Comparison of ENCODE assay signal across 8 cellular contexts in genomic region chr7:22697897-22698645, GRCh38. TPM values are rescaled to one million over a fixed set of nuclear protein-coding genes. Genes with fewer than 3 reads are reported as not detected.
DNase-seq lines count a peak whose midpoint lies in the region; ATAC-seq and FAIRE-seq lines count a peak whose summit lies in the region.

No MANE protein-coding gene starts in this region.

- POLR2A ChIA-PET in activated CD8-positive, alpha-beta T cell treated with anti-CD3 and anti-CD28 coated beads, Interleukin-2, amount 10 ng/mL, durations not matched to agents 7 days and 5 days (lab: Charles Lee): no interaction called here

- H3K4me3 Mint-ChIP-seq in CD4-positive, CD25-positive, alpha-beta regulatory T cell: peak overlapping the region in 3 of 4 donors; percentile 2 to 58 (median 11)
- H3K4me3 Mint-ChIP-seq in activated CD8-positive, alpha-beta T cell treated with anti-CD3 and anti-CD28 coated beads, Interleukin-2, amount 10 ng/mL, durations not matched to agents 7 days and 5 days: peak overlapping the region; percentile 0

- H3K27ac ChIP-seq in CD4-positive, CD25-positive, alpha-beta regulatory T cell (ENCODE audit: insufficient read depth, low read length, poor library complexity, severe bottlenecking): no peak overlapping the region

- peaks cover 20 to 32% (median 30%) of the 10 kb centered on the region in 4 donors for H3K4me1 Mint-ChIP-seq in CD4-positive, CD25-positive, alpha-beta regulatory T cell
- peaks cover 80% of the 10 kb centered on the region for H3K4me1 Mint-ChIP-seq in activated CD8-positive, alpha-beta T cell treated with anti-CD3 and anti-CD28 coated beads, Interleukin-2, amount 10 ng/mL, durations not matched to agents 7 days and 5 days (ENCODE audit: low read depth)

- DNase-seq in CD4-positive, CD25-positive, alpha-beta regulatory T cell: peak in 2 of 3 donors; percentile 2 to 73
- DNase-seq in GM19239 (ENCODE audit: insufficient read length, low spot score) (peak; percentile 23), mucosa of gallbladder (ENCODE audit: low spot score) (no peak), HAP-1 (ENCODE audit: low spot score in 2 of 2) (no peak), AG08395 (ENCODE audit: low spot score) (no peak), AG20443 (ENCODE audit: low spot score) (no peak)
- peak; percentile 36 for DNase-seq in activated CD8-positive, alpha-beta T cell treated with anti-CD3 and anti-CD28 coated beads, Interleukin-2, amount 10 ng/mL, durations not matched to agents 7 days and 5 days

- CTCF ChIA-PET in activated CD8-positive, alpha-beta T cell treated with anti-CD3 and anti-CD28 coated beads, Interleukin-2, amount 10 ng/mL, durations not matched to agents 7 days and 5 days (lab: Charles Lee): interaction anchor here (3.1 kb wide), 1 partner anchor 29 kb away, joined by 15 read pairs; the partner anchor contains the start of gene IL6

- peak; percentile 87 for FAIRE-seq in GM19239 (lab: Jason Lieb, UNC)

- in situ Hi-C loops in HAP-1 (cut with MboI; ENCODE audit: low sequenced_read_pairs): no loop called here

- no peaks in the 10 kb centered on the region for H3K36me3 ChIP-seq in CD4-positive, CD25-positive, alpha-beta regulatory T cell (ENCODE audit: control insufficient read depth, insufficient read depth, low read length)
- no peaks in the 10 kb centered on the region for H3K36me3 ChIP-seq in HAP-1 (replicated peaks)

- H3K4me3 ChIP-seq in CD4-positive, CD25-positive, alpha-beta regulatory T cell (ENCODE audit: low read depth, low read length): peak overlapping the region; percentile 13
- no peak overlapping the region for H3K4me3 ChIP-seq in HAP-1

- no peaks in the 10 kb centered on the region for H3K9me3 ChIP-seq in CD4-positive, CD25-positive, alpha-beta regulatory T cell (ENCODE audit: control insufficient read depth in 2 of 2, low read length in 2 of 2)
- H3K9me3 ChIP-seq in HAP-1: no peaks in the 10 kb centered on the region

- H3K27me3 Mint-ChIP-seq in CD4-positive, CD25-positive, alpha-beta regulatory T cell: peaks cover 10% of the 10 kb centered on the region
- H3K27me3 Mint-ChIP-seq in activated CD8-positive, alpha-beta T cell treated with anti-CD3 and anti-CD28 coated beads, Interleukin-2, amount 10 ng/mL, durations not matched to agents 7 days and 5 days (ENCODE audit: low read depth): no peaks in the 10 kb centered on the region

- H3K27me3 ChIP-seq in CD4-positive, CD25-positive, alpha-beta regulatory T cell (ENCODE audit: control insufficient read depth, insufficient read depth, low read length): no peaks in the 10 kb centered on the region
- H3K27me3 ChIP-seq in HAP-1 (ENCODE audit: low read depth): peaks cover 13% of the 10 kb centered on the region

- peak in 1 of 2 donors; percentile 72 for ATAC-seq in CD4-positive, CD25-positive, alpha-beta regulatory T cell (ENCODE audit: low read depth in 2 of 2)
- peak; percentile 81 for ATAC-seq in HG03095 (IDR thresholded peaks at IDR 0.05; ENCODE audit: unreplicated experiment)
- ATAC-seq in activated CD8-positive, alpha-beta T cell treated with anti-CD3 and anti-CD28 coated beads, Interleukin-2, amount 10 ng/mL, durations not matched to agents 7 days and 5 days: peak; percentile 64

- H3K4me1 ChIP-seq in CD4-positive, CD25-positive, alpha-beta regulatory T cell (ENCODE audit: control insufficient read depth, insufficient read depth, low read length, poor library complexity, severe bottlenecking): peaks cover 6% of the 10 kb centered on the region
- no peaks in the 10 kb centered on the region; the same call in 1 of the 2 replicates for H3K4me1 ChIP-seq in HAP-1

- peak overlapping the region; percentile 8 to 36 (median 11) for H3K27ac Mint-ChIP-seq in CD4-positive, CD25-positive, alpha-beta regulatory T cell
- peak overlapping the region; percentile 77 for H3K27ac Mint-ChIP-seq in activated CD8-positive, alpha-beta T cell treated with anti-CD3 and anti-CD28 coated beads, Interleukin-2, amount 10 ng/mL, durations not matched to agents 7 days and 5 days

- no peaks in the 10 kb centered on the region for H3K9me3 Mint-ChIP-seq in CD4-positive, CD25-positive, alpha-beta regulatory T cell
- peaks cover 7% of the 10 kb centered on the region for H3K9me3 Mint-ChIP-seq in activated CD8-positive, alpha-beta T cell treated with anti-CD3 and anti-CD28 coated beads, Interleukin-2, amount 10 ng/mL, durations not matched to agents 7 days and 5 days (ENCODE audit: insufficient read depth)

- no peaks in the 10 kb centered on the region for H3K36me3 Mint-ChIP-seq in CD4-positive, CD25-positive, alpha-beta regulatory T cell
- H3K36me3 Mint-ChIP-seq in activated CD8-positive, alpha-beta T cell treated with anti-CD3 and anti-CD28 coated beads, Interleukin-2, amount 10 ng/mL, durations not matched to agents 7 days and 5 days (ENCODE audit: low read depth): peaks cover 20% of the 10 kb centered on the region

RNA-seq across cellular contexts. Expression of gene IL6, which starts 28.9 kb away (rescaled TPM):
- total RNA-seq in CD4-positive, CD25-positive, alpha-beta regulatory T cell: not detected
- polyA plus RNA-seq in CD4-positive, CD25-positive, alpha-beta regulatory T cell: not detected
- under 1 TPM in 1 of 2 experiments, not detected in 1; 0.65 TPM for total RNA-seq in activated CD8-positive, alpha-beta T cell treated with anti-CD3 and anti-CD28 coated beads, Interleukin-2, amount 10 ng/mL, durations not matched to agents 7 days and 5 days
- total RNA-seq in mucosa of gallbladder: 0.52 TPM

Comparison
In these comparisons a context has a peak if more than half of its experiments do, and no peak if none do; other contexts are left out.
1. DNase-seq: peak in CD4-positive, CD25-positive, alpha-beta regulatory T cell (2 of 3), GM19239 (single experiment) and activated CD8-positive, alpha-beta T cell treated with anti-CD3 and anti-CD28 coated beads, Interleukin-2, amount 10 ng/mL, durations not matched to agents 7 days and 5 days (single experiment); none in mucosa of gallbladder (single experiment), HAP-1 (0 of 2), AG08395 (single experiment) and AG20443 (single experiment).